Comparison of ENCODE assay signal across 21 cellular contexts in genomic region chr1:66704177-66704880, GRCh38. TPM values are rescaled to one million over a fixed set of nuclear protein-coding genes. Genes with fewer than 3 reads are reported as not detected.
"Had no signal": no experiment of that assay in that cellular context is flagged by ENCODE, and none has a peak within 500 bp of the region (broad histone marks: within the 10 kb centered on the region; RNA-seq: fewer than 3 reads in every experiment).

No MANE protein-coding gene starts in this region.

- H3K27ac Mint-ChIP-seq: activated B cell treated with CpG ODN at 0.5 μM for 24 hours; activated CD8-positive, alpha-beta T cell treated with anti-CD3 and anti-CD28 coated beads, Interleukin-2, amount 10 ng/mL, durations not matched to agents 7 days and 5 days; activated naive CD4-positive, alpha-beta T cell treated with anti-CD3 and anti-CD28 coated beads, Interleukin-2, amount 10 ng/mL, durations not matched to agents 7 days and 5 days; activated naive CD8-positive, alpha-beta T cell treated with anti-CD3 and anti-CD28 coated beads, Interleukin-2, amount 50 U/mL, for 24 hours; dendritic cell treated with granulocyte-macrophage colony-stimulating factor and Interleukin-4, amounts not matched to agents 40 ng/mL and 50 ng/mL, for 4 days; memory B cell; naive thymus-derived CD4-positive, alpha-beta T cell; stimulated activated naive B cell treated with anti-CD40 and anti-IgM and Interleukin-4, amounts not matched to agents 10 μg/mL and 1 μg/mL and 100 μg/mL, for 72 hours had no signal

- H3K4me2 ChIP-seq: SK-N-SH had no signal

- H3K4me1 Mint-ChIP-seq: activated B cell treated with CpG ODN at 0.5 μM for 24 hours; activated naive CD4-positive, alpha-beta T cell treated with anti-CD3 and anti-CD28 coated beads, Interleukin-2, amount 10 ng/mL, durations not matched to agents 7 days and 5 days; activated naive CD8-positive, alpha-beta T cell treated with anti-CD3 and anti-CD28 coated beads, Interleukin-2, amount 50 U/mL, for 24 hours; memory B cell; naive thymus-derived CD4-positive, alpha-beta T cell; stimulated activated naive B cell treated with anti-CD40 and anti-IgM and Interleukin-4, amounts not matched to agents 10 μg/mL and 1 μg/mL and 100 μg/mL, for 72 hours had no signal

- H3K4me3 Mint-ChIP-seq: activated B cell treated with CpG ODN at 0.5 μM for 24 hours; activated CD8-positive, alpha-beta T cell treated with anti-CD3 and anti-CD28 coated beads, Interleukin-2, amount 10 ng/mL, durations not matched to agents 7 days and 5 days; activated naive CD4-positive, alpha-beta T cell treated with anti-CD3 and anti-CD28 coated beads, Interleukin-2, amount 10 ng/mL, durations not matched to agents 7 days and 5 days; activated naive CD8-positive, alpha-beta T cell treated with anti-CD3 and anti-CD28 coated beads, Interleukin-2, amount 50 U/mL, for 24 hours; dendritic cell treated with granulocyte-macrophage colony-stimulating factor and Interleukin-4, amounts not matched to agents 40 ng/mL and 50 ng/mL, for 4 days; memory B cell; naive thymus-derived CD4-positive, alpha-beta T cell; stimulated activated naive B cell treated with anti-CD40 and anti-IgM and Interleukin-4, amounts not matched to agents 10 μg/mL and 1 μg/mL and 100 μg/mL, for 72 hours had no signal

- H3K27me3 Mint-ChIP-seq: activated naive CD4-positive, alpha-beta T cell treated with anti-CD3 and anti-CD28 coated beads, Interleukin-2, amount 10 ng/mL, durations not matched to agents 7 days and 5 days; dendritic cell treated with granulocyte-macrophage colony-stimulating factor and Interleukin-4, amounts not matched to agents 40 ng/mL and 50 ng/mL, for 4 days had no signal

- H3K9me2 ChIP-seq: SK-N-SH had no signal

- H3K27ac ChIP-seq: ascending aorta, esophagus muscularis mucosa, pancreas, sigmoid colon, thyroid gland had no signal

- H3K4me3 ChIP-seq: ascending aorta, esophagus muscularis mucosa, mucosa of descending colon, pancreas, sigmoid colon, thyroid gland had no signal

- DNase-seq: activated B cell treated with CpG ODN at 0.5 μM for 24 hours; activated CD4-positive, alpha-beta T cell treated with anti-CD3 and anti-CD28 coated beads for 4 hours; activated CD8-positive, alpha-beta T cell treated with anti-CD3 and anti-CD28 coated beads, Interleukin-2, amount 10 ng/mL, durations not matched to agents 7 days and 5 days; activated effector memory CD4-positive, alpha-beta T cell treated with Interleukin-2 at 50 U/mL for 16 hours; activated naive CD4-positive, alpha-beta T cell treated with anti-CD3 and anti-CD28 coated beads, Interleukin-2, amount 10 ng/mL, durations not matched to agents 7 days and 5 days; activated naive CD8-positive, alpha-beta T cell treated with anti-CD3 and anti-CD28 coated beads, Interleukin-2, amount 50 U/mL, for 24 hours; activated T-cell treated with anti-CD3 and anti-CD28 coated beads, Interleukin-2, amount 50 U/mL, for 48 hours; effector CD8-positive, alpha-beta T cell; head of caudate nucleus; mucosa of descending colon; naive thymus-derived CD4-positive, alpha-beta T cell; pancreas; sigmoid colon; SK-N-SH; stimulated activated naive B cell treated with anti-CD40 and anti-IgM and Interleukin-4, amounts not matched to agents 10 μg/mL and 1 μg/mL and 100 μg/mL, for 72 hours; thyroid gland had no signal

- ATAC-seq: activated CD8-positive, alpha-beta T cell treated with anti-CD3 and anti-CD28 coated beads, Interleukin-2, amount 10 ng/mL, durations not matched to agents 7 days and 5 days; activated naive CD8-positive, alpha-beta T cell treated with anti-CD3 and anti-CD28 coated beads, Interleukin-2, amount 50 U/mL, for 24 hours; mucosa of descending colon; naive thymus-derived CD4-positive, alpha-beta T cell; stimulated activated naive B cell treated with anti-CD40 and anti-IgM and Interleukin-4, amounts not matched to agents 10 μg/mL and 1 μg/mL and 100 μg/mL, for 72 hours had no signal

- H3K4me1 ChIP-seq: ascending aorta, esophagus muscularis mucosa, pancreas, sigmoid colon, thyroid gland had no signal

- H3K9ac ChIP-seq: SK-N-SH had no signal

- H3K36me3 Mint-ChIP-seq: activated naive CD4-positive, alpha-beta T cell treated with anti-CD3 and anti-CD28 coated beads, Interleukin-2, amount 10 ng/mL, durations not matched to agents 7 days and 5 days; memory B cell; naive thymus-derived CD4-positive, alpha-beta T cell; stimulated activated naive B cell treated with anti-CD40 and anti-IgM and Interleukin-4, amounts not matched to agents 10 μg/mL and 1 μg/mL and 100 μg/mL, for 72 hours had no signal

- H3K36me3 ChIP-seq: esophagus muscularis mucosa, pancreas, sigmoid colon, thyroid gland had no signal

- H3K9me3 Mint-ChIP-seq: activated B cell treated with CpG ODN at 0.5 μM for 24 hours; activated naive CD4-positive, alpha-beta T cell treated with anti-CD3 and anti-CD28 coated beads, Interleukin-2, amount 10 ng/mL, durations not matched to agents 7 days and 5 days; activated naive CD8-positive, alpha-beta T cell treated with anti-CD3 and anti-CD28 coated beads, Interleukin-2, amount 50 U/mL, for 24 hours; dendritic cell treated with granulocyte-macrophage colony-stimulating factor and Interleukin-4, amounts not matched to agents 40 ng/mL and 50 ng/mL, for 4 days; memory B cell; naive thymus-derived CD4-positive, alpha-beta T cell; stimulated activated naive B cell treated with anti-CD40 and anti-IgM and Interleukin-4, amounts not matched to agents 10 μg/mL and 1 μg/mL and 100 μg/mL, for 72 hours had no signal

- H3K27me3 ChIP-seq: ascending aorta, esophagus muscularis mucosa, pancreas, sigmoid colon, thyroid gland had no signal

- H3K9me3 ChIP-seq: ascending aorta, esophagus muscularis mucosa, mucosa of descending colon, pancreas, sigmoid colon, SK-N-SH, thyroid gland had no signal

RNA-seq across cellular contexts. Expression of gene DYNLT5, which starts 47.9 kb away (rescaled TPM):
- total RNA-seq: activated B cell treated with CpG ODN at 0.5 μM for 24 hours; activated CD8-positive, alpha-beta T cell treated with anti-CD3 and anti-CD28 coated beads, Interleukin-2, amount 10 ng/mL, durations not matched to agents 7 days and 5 days; bronchial epithelial cell had no signal
- polyA plus RNA-seq: naive thymus-derived CD4-positive, alpha-beta T cell; SK-N-SH had no signal
